In the genomic region with DNA sequence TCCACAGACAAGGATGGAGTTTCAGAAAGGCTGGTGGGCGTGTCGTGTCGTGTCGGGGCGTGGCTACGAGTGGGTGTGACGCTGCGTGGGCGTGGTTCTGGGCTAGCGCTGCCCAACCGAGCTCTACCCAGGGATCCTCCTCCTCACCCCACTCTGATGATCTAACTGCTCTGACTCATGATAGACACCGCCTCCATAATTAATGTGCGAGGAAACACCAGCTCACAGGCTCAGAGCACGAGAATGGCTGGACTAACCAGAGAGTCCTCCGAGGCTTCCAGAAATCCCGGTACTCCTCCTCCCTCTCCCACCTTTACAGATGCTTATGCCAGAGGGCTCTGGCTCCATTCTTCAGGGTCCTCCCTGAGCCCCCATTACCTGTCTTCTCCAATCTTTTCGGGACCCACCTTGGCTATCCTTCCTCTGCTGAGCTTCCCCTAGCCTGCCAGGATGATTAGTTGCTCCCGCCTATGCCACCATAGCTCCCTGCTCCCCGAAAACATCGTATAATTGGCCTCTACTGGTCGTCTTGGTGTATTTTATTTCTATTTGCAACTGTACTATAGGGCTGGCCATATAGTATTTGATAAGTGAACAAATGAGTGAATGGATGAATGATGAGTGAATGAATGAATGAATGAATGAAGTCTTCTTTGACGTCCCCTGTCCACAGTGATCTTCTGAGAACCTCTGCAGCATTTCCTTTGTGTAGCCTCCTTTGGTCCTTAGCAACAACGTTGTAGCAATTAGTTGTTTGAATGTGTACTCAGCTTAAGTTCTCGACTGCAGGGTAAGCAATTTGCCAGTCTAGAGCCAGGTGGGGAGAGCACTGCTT, we compare ENCODE assay signal across 8 cellular contexts.
A peak's percentile ranks its signal among the peaks of the same experiment; 100 is the strongest.
DNase-seq lines count a peak whose midpoint lies in the region; ATAC-seq and TF ChIP-seq lines count a peak whose summit lies in the region.

No MANE protein-coding gene starts in this region.

- DNase-seq in COLO668 (lab: John Stamatoyannopoulos, UW; ENCODE audit: unreplicated experiment) (peak; percentile 81), NOMO-1 treated with dmso at 0.1 percent for 144 hours (lab: John Stamatoyannopoulos, UW; ENCODE audit: unreplicated experiment) (peak; percentile 98), erythroblast (lab: John Stamatoyannopoulos, UW) (peak; percentile 69 to 89), middle frontal gyrus (ENCODE audit: extremely low spot score, low spot score) (peak; percentile 60), GM10266 (ENCODE audit: extremely low spot score) (no peak)
- DNase-seq in activated CD8-positive, alpha-beta memory T cell treated with anti-CD3 and anti-CD28 coated beads, Interleukin-2, amount 50 U/mL, for 4 hours: peak; percentile 70
- peak; percentile 90 for DNase-seq in stimulated activated CD8-positive, alpha-beta memory T cell treated with anti-CD3 and anti-CD28 coated beads, Interleukin-4, amount 100 ng/mL, for 48 hours

- peak; percentile 90 for TF ChIP-seq POLR2A in erythroblast (IDR thresholded peaks at IDR 0.05; ENCODE audit: low read length)

- peak; percentile 53 for ATAC-seq in HG03442 (IDR thresholded peaks at IDR 0.05; ENCODE audit: unreplicated experiment)

- no peak for TF ChIP-seq CTCF in GM10266 (IDR thresholded peaks at IDR 0.05; ENCODE audit: control insufficient read depth, insufficient read depth, low read depth, missing control alignments)
